Comparison of ENCODE assay signal across 1 cellular context in genomic region chr22:36123673-36124630, GRCh38.
TF ChIP-seq lines count a peak whose summit lies in the region.

No MANE protein-coding gene starts in this region.

TF ChIP-seq in HepG2, 621 proteins besides CTCF, POLR2A, EP300 and RAD21 (continued from another document and continues in another):
- TF ChIP-seq, protein P1, sequence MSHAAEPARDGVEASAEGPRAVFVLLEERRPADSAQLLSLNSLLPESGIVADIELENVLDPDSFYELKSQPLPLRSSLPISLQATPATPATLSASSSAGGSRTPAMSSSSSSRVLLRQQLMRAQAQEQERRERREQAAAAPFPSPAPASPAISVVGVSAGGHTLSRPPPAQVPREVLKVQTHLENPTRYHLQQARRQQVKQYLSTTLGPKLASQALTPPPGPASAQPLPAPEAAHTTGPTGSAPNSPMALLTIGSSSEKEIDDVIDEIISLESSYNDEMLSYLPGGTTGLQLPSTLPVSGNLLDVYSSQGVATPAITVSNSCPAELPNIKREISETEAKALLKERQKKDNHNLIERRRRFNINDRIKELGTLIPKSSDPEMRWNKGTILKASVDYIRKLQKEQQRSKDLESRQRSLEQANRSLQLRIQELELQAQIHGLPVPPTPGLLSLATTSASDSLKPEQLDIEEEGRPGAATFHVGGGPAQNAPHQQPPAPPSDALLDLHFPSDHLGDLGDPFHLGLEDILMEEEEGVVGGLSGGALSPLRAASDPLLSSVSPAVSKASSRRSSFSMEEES (CRISPR knock-in tag; IDR thresholded peaks at IDR 0.05): peak; percentile 68
- no peak for TF ChIP-seq ZNF879 (CRISPR knock-in tag; IDR thresholded peaks at IDR 0.05)
- no peak for TF ChIP-seq MIER3 (CRISPR knock-in tag; IDR thresholded peaks at IDR 0.05; ENCODE audit: borderline replicate concordance)
- TF ChIP-seq KDM1A (CRISPR knock-in tag; IDR thresholded peaks at IDR 0.05): no peak
- TF ChIP-seq ZNF510 (CRISPR knock-in tag; IDR thresholded peaks at IDR 0.05; ENCODE audit: low read depth): peak; percentile 79; the same call in 1 of the 2 replicates
- no peak for TF ChIP-seq NFIC (IDR thresholded peaks at IDR 0.05; ENCODE audit: low read length)
- no peak for TF ChIP-seq ZBED4 (CRISPR knock-in tag; IDR thresholded peaks at IDR 0.05; ENCODE audit: borderline replicate concordance)
- TF ChIP-seq, protein P2, sequence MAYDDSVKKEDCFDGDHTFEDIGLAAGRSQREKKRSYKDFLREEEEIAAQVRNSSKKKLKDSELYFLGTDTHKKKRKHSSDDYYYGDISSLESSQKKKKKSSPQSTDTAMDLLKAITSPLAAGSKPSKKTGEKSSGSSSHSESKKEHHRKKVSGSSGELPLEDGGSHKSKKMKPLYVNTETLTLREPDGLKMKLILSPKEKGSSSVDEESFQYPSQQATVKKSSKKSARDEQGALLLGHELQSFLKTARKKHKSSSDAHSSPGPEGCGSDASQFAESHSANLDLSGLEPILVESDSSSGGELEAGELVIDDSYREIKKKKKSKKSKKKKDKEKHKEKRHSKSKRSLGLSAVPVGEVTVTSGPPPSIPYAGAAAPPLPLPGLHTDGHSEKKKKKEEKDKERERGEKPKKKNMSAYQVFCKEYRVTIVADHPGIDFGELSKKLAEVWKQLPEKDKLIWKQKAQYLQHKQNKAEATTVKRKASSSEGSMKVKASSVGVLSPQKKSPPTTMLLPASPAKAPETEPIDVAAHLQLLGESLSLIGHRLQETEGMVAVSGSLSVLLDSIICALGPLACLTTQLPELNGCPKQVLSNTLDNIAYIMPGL (CRISPR knock-in tag; IDR thresholded peaks at IDR 0.05; ENCODE audit: borderline replicate concordance in 1 of 2, low read depth in 1 of 2): peak; percentile 90 to 91; a peak in 3 of 4 replicates
- no peak for TF ChIP-seq NAIF1 (CRISPR knock-in tag; IDR thresholded peaks at IDR 0.05; ENCODE audit: borderline replicate concordance)
- TF ChIP-seq ATF4 (CRISPR knock-in tag; IDR thresholded peaks at IDR 0.05): peak in 1 of 2 experiments; percentile 52; a peak in 2 of 4 replicates
- 0 out of 2 replicates have a peak, but pooled peaks have one; percentile 44 for TF ChIP-seq PHF21A (CRISPR knock-in tag; IDR thresholded peaks at IDR 0.05)
- peak; percentile 53; the same call in 1 of the 2 replicates for TF ChIP-seq PPARG (CRISPR knock-in tag; conservative IDR thresholded peaks at IDR 0.05)
- TF ChIP-seq, protein P3, sequence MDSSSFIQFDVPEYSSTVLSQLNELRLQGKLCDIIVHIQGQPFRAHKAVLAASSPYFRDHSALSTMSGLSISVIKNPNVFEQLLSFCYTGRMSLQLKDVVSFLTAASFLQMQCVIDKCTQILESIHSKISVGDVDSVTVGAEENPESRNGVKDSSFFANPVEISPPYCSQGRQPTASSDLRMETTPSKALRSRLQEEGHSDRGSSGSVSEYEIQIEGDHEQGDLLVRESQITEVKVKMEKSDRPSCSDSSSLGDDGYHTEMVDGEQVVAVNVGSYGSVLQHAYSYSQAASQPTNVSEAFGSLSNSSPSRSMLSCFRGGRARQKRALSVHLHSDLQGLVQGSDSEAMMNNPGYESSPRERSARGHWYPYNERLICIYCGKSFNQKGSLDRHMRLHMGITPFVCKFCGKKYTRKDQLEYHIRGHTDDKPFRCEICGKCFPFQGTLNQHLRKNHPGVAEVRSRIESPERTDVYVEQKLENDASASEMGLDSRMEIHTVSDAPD (CRISPR knock-in tag; IDR thresholded peaks at IDR 0.05): no peak
- TF ChIP-seq PITX1 (CRISPR knock-in tag; IDR thresholded peaks at IDR 0.05): peak; percentile 62; the same call in 1 of the 2 replicates
- TF ChIP-seq ZNF557 (CRISPR knock-in tag; IDR thresholded peaks at IDR 0.05): no peak
- TF ChIP-seq ZNF451 (CRISPR knock-in tag; IDR thresholded peaks at IDR 0.05): no peak
- TF ChIP-seq SOX13 (IDR thresholded peaks at IDR 0.05): no peak
- peak in 1 of 2 experiments; percentile 37; a peak in 1 of 4 replicates for TF ChIP-seq SOX13 (CRISPR knock-in tag; conservative IDR thresholded peaks at IDR 0.05 in 1 of 2, IDR thresholded peaks at IDR 0.05 in 1 of 2)
- no peak for TF ChIP-seq ZNF784 (CRISPR knock-in tag; IDR thresholded peaks at IDR 0.05; ENCODE audit: borderline replicate concordance)
- no peak; the same call in 1 of the 2 replicates for TF ChIP-seq ZNF547 (CRISPR knock-in tag; IDR thresholded peaks at IDR 0.05)
- peak; percentile 63 for TF ChIP-seq ATF3 (CRISPR knock-in tag; IDR thresholded peaks at IDR 0.05)
- no peak for TF ChIP-seq DBP (CRISPR knock-in tag; IDR thresholded peaks at IDR 0.05; ENCODE audit: not compliant biosample characterization)
- TF ChIP-seq TEAD3 (CRISPR knock-in tag; optimal IDR thresholded peaks at IDR 0.05; ENCODE audit: borderline replicate concordance): peak; percentile 38
- TF ChIP-seq SNAI1 (CRISPR knock-in tag; IDR thresholded peaks at IDR 0.05; ENCODE audit: borderline replicate concordance): no peak
- no peak for TF ChIP-seq ZNF136 (CRISPR knock-in tag; IDR thresholded peaks at IDR 0.05; ENCODE audit: low read depth)
- no peak for TF ChIP-seq FOXP1 (IDR thresholded peaks at IDR 0.05)
- no peak for TF ChIP-seq FOXP1 (CRISPR knock-in tag; IDR thresholded peaks at IDR 0.05)
- TF ChIP-seq MYNN (CRISPR knock-in tag; IDR thresholded peaks at IDR 0.05; ENCODE audit: low read depth): no peak
- no peak for TF ChIP-seq ZNF652 (CRISPR knock-in tag; IDR thresholded peaks at IDR 0.05; ENCODE audit: borderline replicate concordance, low read depth)
- no peak for TF ChIP-seq RNF219 (CRISPR knock-in tag; IDR thresholded peaks at IDR 0.05)
- TF ChIP-seq, protein P4, sequence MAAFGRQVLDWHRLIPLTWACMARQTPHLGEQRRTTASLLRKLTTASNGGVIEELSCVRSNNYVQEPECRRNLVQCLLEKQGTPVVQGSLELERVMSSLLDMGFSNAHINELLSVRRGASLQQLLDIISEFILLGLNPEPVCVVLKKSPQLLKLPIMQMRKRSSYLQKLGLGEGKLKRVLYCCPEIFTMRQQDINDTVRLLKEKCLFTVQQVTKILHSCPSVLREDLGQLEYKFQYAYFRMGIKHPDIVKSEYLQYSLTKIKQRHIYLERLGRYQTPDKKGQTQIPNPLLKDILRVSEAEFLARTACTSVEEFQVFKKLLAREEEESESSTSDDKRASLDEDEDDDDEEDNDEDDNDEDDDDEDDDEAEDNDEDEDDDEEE (CRISPR knock-in tag; IDR thresholded peaks at IDR 0.05): peak; percentile 41; the same call in 1 of the 2 replicates
- no peak for TF ChIP-seq CCDC6 (CRISPR knock-in tag; IDR thresholded peaks at IDR 0.05)
- peak; percentile 77; the same call in 1 of the 2 replicates for TF ChIP-seq CBX5 (CRISPR knock-in tag; IDR thresholded peaks at IDR 0.05; ENCODE audit: borderline replicate concordance)
- TF ChIP-seq POGZ (CRISPR knock-in tag; IDR thresholded peaks at IDR 0.05): peak; percentile 67
- no peak for TF ChIP-seq WIZ (CRISPR knock-in tag; IDR thresholded peaks at IDR 0.05)
